ENCODE assay signal across 8 cellular contexts in genomic region chr15:63474810-63475316, GRCh38. TPM values are rescaled to one million over a fixed set of nuclear protein-coding genes. Genes with fewer than 3 reads are reported as not detected.
DNase-seq lines count a peak whose midpoint lies in the region; ATAC-seq lines count a peak whose summit lies in the region.

No MANE protein-coding gene starts in this region.

- H2AK5ac ChIP-seq in mesendoderm (ENCODE audit: low read length): no peak overlapping the region

- peaks cover 0 to 2% (median 0%) of the 10 kb centered on the region in 8 donors for H3K9me3 Mint-ChIP-seq in CD4-positive, alpha-beta memory T cell

- H3K18ac ChIP-seq in mesendoderm (ENCODE audit: low read length): no peak overlapping the region

- no peak overlapping the region for H2BK5ac ChIP-seq in mesendoderm (ENCODE audit: low read length)

- intact Hi-C loops in CD4-positive, alpha-beta memory T cell (cut with micrococcal nuclease): loop anchor here (10.0 kb wide), 1 partner anchor 620 kb away; the partner anchor contains the start of genes CIAO2A and SNX1

- H3K9me3 ChIP-seq in CD4-positive, alpha-beta memory T cell (ENCODE audit: control insufficient read depth in 1 of 2, low read length in 2 of 2): no peaks in the 10 kb centered on the region
- H3K9me3 ChIP-seq in HAP-1: no peaks in the 10 kb centered on the region

- no peak overlapping the region for H3K4me3 ChIP-seq in CD4-positive, alpha-beta memory T cell (ENCODE audit: low read length in 2 of 2)
- H3K4me3 ChIP-seq in mesendoderm (ENCODE audit: low read length) (no peak overlapping the region), HAP-1 (no peak overlapping the region)

- H3K4me2 ChIP-seq in mesendoderm (ENCODE audit: low read length): no peak overlapping the region

- no peaks in the 10 kb centered on the region for H3K27me3 Mint-ChIP-seq in CD4-positive, alpha-beta memory T cell

- no peak overlapping the region for H3K9ac ChIP-seq in mesendoderm (ENCODE audit: low read length)

- no peak overlapping the region for H3K27ac ChIP-seq in CD4-positive, alpha-beta memory T cell (ENCODE audit: low read depth, low read length)
- H3K27ac ChIP-seq in mesendoderm (ENCODE audit: low read depth, low read length): no peak overlapping the region

- in situ Hi-C loops in HAP-1 (cut with MboI; ENCODE audit: low sequenced_read_pairs): no loop called here

- H3K36me3 Mint-ChIP-seq in CD4-positive, alpha-beta memory T cell: no peaks in the 10 kb centered on the region

- peaks cover 41 to 60% (median 57%) of the 10 kb centered on the region in 4 donors for H3K4me1 Mint-ChIP-seq in CD4-positive, alpha-beta memory T cell

- no CpG with 5 or more reads among the region's 9 CpGs for WGBS in mesendoderm (ENCODE audit: extremely low coverage, insufficient coverage, low lambda C conversion rate)

- no peak overlapping the region for H2BK15ac ChIP-seq in mesendoderm (replicated peaks; ENCODE audit: low read depth)

- no peak overlapping the region for H3K23ac ChIP-seq in mesendoderm (ENCODE audit: low read length)

- CTCF ChIA-PET in CD4-positive, alpha-beta memory T cell (lab: Charles Lee; ENCODE audit: partially characterized antibody): interaction anchor here (0.7 to 13.4 kb wide), 6 partner anchors 9 to 125 kb away, joined by 3 to 224 read pairs (median 9); partner anchors contain the start of gene USP3

- POLR2A ChIA-PET in CD4-positive, alpha-beta memory T cell (lab: Charles Lee; ENCODE audit: partially characterized antibody): interaction anchor here (0.7 to 28.5 kb wide), 9 partner anchors 8 to 125 kb away, joined by 3 to 906 read pairs (median 5); partner anchors contain the start of gene USP3

- no peak overlapping the region for H3K4ac ChIP-seq in mesendoderm (ENCODE audit: low read depth, low read length)

- peak overlapping the region; percentile 15 for H3K56ac ChIP-seq in mesendoderm (ENCODE audit: low read length)

- no peak overlapping the region for H2BK120ac ChIP-seq in mesendoderm (ENCODE audit: low read depth, low read length)

- peak overlapping the region in 2 of 8 donors; percentile 4 to 55 for H3K4me3 Mint-ChIP-seq in CD4-positive, alpha-beta memory T cell

- H4K5ac ChIP-seq in mesendoderm (ENCODE audit: low read length): no peak overlapping the region

- no peaks in the 10 kb centered on the region for H3K79me1 ChIP-seq in mesendoderm (ENCODE audit: low read length)

- H3K79me2 ChIP-seq in mesendoderm (ENCODE audit: control insufficient read depth, insufficient read depth, low read length): no peaks in the 10 kb centered on the region

- H3K4me1 ChIP-seq in CD4-positive, alpha-beta memory T cell (ENCODE audit: insufficient read depth, low read length): peaks cover 65% of the 10 kb centered on the region
- H3K4me1 ChIP-seq in mesendoderm (ENCODE audit: control insufficient read depth, low read depth, low read length) (no peaks in the 10 kb centered on the region), HAP-1 (no peaks in the 10 kb centered on the region)

- ATAC-seq in GM19025 (IDR thresholded peaks at IDR 0.05; ENCODE audit: low read depth, unreplicated experiment) (peak; percentile 52), HG03097 (IDR thresholded peaks at IDR 0.05; ENCODE audit: low FRiP score, unreplicated experiment) (peak; percentile 51)

- no peaks in the 10 kb centered on the region for H3K27me3 ChIP-seq in CD4-positive, alpha-beta memory T cell (ENCODE audit: insufficient read depth, low read length)
- H3K27me3 ChIP-seq in mesendoderm (ENCODE audit: insufficient read depth, low read length, poor library complexity): no peaks in the 10 kb centered on the region
- no peaks in the 10 kb centered on the region for H3K27me3 ChIP-seq in HAP-1 (ENCODE audit: low read depth)

- no peak overlapping the region for H4K8ac ChIP-seq in mesendoderm (ENCODE audit: low read depth, low read length)

- H3K36me3 ChIP-seq in CD4-positive, alpha-beta memory T cell (ENCODE audit: insufficient read depth, low read length): no peaks in the 10 kb centered on the region
- H3K36me3 ChIP-seq in mesendoderm (ENCODE audit: control insufficient read depth, insufficient read depth, low read length) (no peaks in the 10 kb centered on the region), HAP-1 (replicated peaks) (no peaks in the 10 kb centered on the region)

- H3K27ac Mint-ChIP-seq in CD4-positive, alpha-beta memory T cell: peak overlapping the region in 6 of 7 donors; percentile 87 to 99 (median 97)

- no peak for DNase-seq in CD4-positive, alpha-beta memory T cell
- DNase-seq in RPMI8226 (peak; percentile 89), mesendoderm (no peak), HAP-1 (ENCODE audit: low spot score in 2 of 2) (no peak), NCI-H1105 (lab: John Stamatoyannopoulos, UW) (no peak), hepatic stellate cell (ENCODE audit: low spot score) (no peak)

RNA-seq across cellular contexts. Expression of gene USP3, which starts 29.5 kb away (rescaled TPM):
- 100 to 1,000 TPM; 148 to 159 TPM for total RNA-seq in CD4-positive, alpha-beta memory T cell
- polyA plus RNA-seq in CD4-positive, alpha-beta memory T cell: 10 to 100 TPM; 61.6 to 76.1 TPM
- polyA plus RNA-seq in mesendoderm (2013, experiment 1 of 2): 10.3 TPM
- 9.1 TPM for polyA plus RNA-seq in mesendoderm (2013, experiment 2 of 2)
